In genomic region chr5:61162010-61162831, GRCh38 we compare ENCODE assay signal across 8 cellular contexts. TPM values are rescaled to one million over a fixed set of nuclear protein-coding genes. Genes with fewer than 3 reads are reported as not detected.
DNase-seq lines count a peak whose midpoint lies in the region; ATAC-seq, FAIRE-seq and TF ChIP-seq lines count a peak whose summit lies in the region.

SMIM15 (minus strand) TSS chr5:61162468; CDS start chr5:61160171, 2,297 bp downstream.

- H3K27ac ChIP-seq in angular gyrus (ENCODE audit: low read depth, low read length) (peak within 1 kb of the TSS; percentile 64), right atrium auricular region (peak within 1 kb of the TSS; percentile 95 to 96)

- H3K4me1 ChIP-seq in right atrium auricular region = peaks cover 0 to 18% of the 10 kb centered on the region in 2 donors

- peak; percentile 92 for DNase-seq in GM13976 (ENCODE audit: low spot score)
- DNase-seq in NCI-H1694 (lab: John Stamatoyannopoulos, UW) = peak; percentile 58
- DNase-seq in T-helper 17 cell = peak; percentile 51 to 59 (median 53)
- DNase-seq in right atrium auricular region (ENCODE audit: low spot score) = peak; percentile 88
- peak; percentile 37 for DNase-seq in pulmonary artery endothelial cell (ENCODE audit: low read depth, low spot score)
- peak; percentile 94 for DNase-seq in urothelium cell line (ENCODE audit: low spot score)

- H3K36me3 Mint-ChIP-seq in T-helper 17 cell (ENCODE audit: low read depth) = no peaks in the 10 kb centered on the region

- no peak for TF ChIP-seq CTCF in GM13976 (IDR thresholded peaks at IDR 0.05; ENCODE audit: borderline replicate concordance, control extremely low read depth, extremely low read depth, insufficient read depth, missing control alignments)
- no peak for TF ChIP-seq CTCF in right atrium auricular region (IDR thresholded peaks at IDR 0.05)

- in situ Hi-C loops in GM13976 (cut with MboI; ENCODE audit: low sequenced_read_pairs, unreplicated experiment) = no loop called here

- no peaks in the 10 kb centered on the region for H3K9me3 ChIP-seq in T-helper 17 cell (ENCODE audit: control insufficient read depth, low read length, poor library complexity, severe bottlenecking)
- H3K9me3 ChIP-seq in right atrium auricular region = no peaks in the 10 kb centered on the region

- peaks cover 24% of the 10 kb centered on the region for H3K4me1 Mint-ChIP-seq in T-helper 17 cell

- H3K27ac Mint-ChIP-seq in T-helper 17 cell = peak within 1 kb of the TSS; percentile 97

- H3K27me3 ChIP-seq in right atrium auricular region = no peaks in the 10 kb centered on the region

- ATAC-seq in HG02840 (IDR thresholded peaks at IDR 0.05; ENCODE audit: low FRiP score, unreplicated experiment) (peak; percentile 97), T-helper 17 cell (peak; percentile 90)

- H3K36me3 ChIP-seq in right atrium auricular region = peaks cover 14% of the 10 kb centered on the region

- peak within 1 kb of the TSS; percentile 97 for H3K4me3 Mint-ChIP-seq in T-helper 17 cell

- peak within 1 kb of the TSS; percentile 84 to 87 for H3K4me3 ChIP-seq in right atrium auricular region

- H3K27me3 Mint-ChIP-seq in T-helper 17 cell = no peaks in the 10 kb centered on the region

- FAIRE-seq in urothelium cell line (lab: Jason Lieb, UNC) = no peak

RNA-seq across cellular contexts. Expression of gene SMIM15, which starts in this region (rescaled TPM):
- total RNA-seq in T-helper 17 cell (10 to 100 TPM; 13.7 to 20.4 TPM), right atrium auricular region (10 to 100 TPM; 15.5 to 26.8 TPM), pulmonary artery endothelial cell (80.8 and 82.9 TPM in 2 replicates)

Comparison
In these comparisons a context has a peak if more than half of its experiments do, and no peak if none do; other contexts are left out.
1. Peak in every context shown above with its lines: DNase-seq, ATAC-seq, H3K4me3 ChIP-seq and H3K27ac ChIP-seq.
2. DNase-seq: peak in every context shown above with its lines; median percentile 94 in urothelium cell line; 92 in GM13976; 88 in right atrium auricular region; 58 in NCI-H1694; 53 in T-helper 17 cell; 37 in pulmonary artery endothelial cell.